28 cellular contexts compared by ENCODE assay signal in genomic region chr6:106119991-106120390, GRCh38. TPM values are rescaled to one million over a fixed set of nuclear protein-coding genes. Genes with fewer than 3 reads are reported as not detected.
DNase-seq lines count a peak whose midpoint lies in the region; ATAC-seq and TF ChIP-seq lines count a peak whose summit lies in the region.
"Had no signal": no experiment of that assay in that cellular context is flagged by ENCODE, and none has a peak within 500 bp of the region (broad histone marks: within the 10 kb centered on the region; RNA-seq: fewer than 3 reads in every experiment).

No MANE protein-coding gene starts in this region.

- H3K79me2 ChIP-seq in Loucy (ENCODE audit: insufficient read depth, low read length) (no peaks in the 10 kb centered on the region), smooth muscle cell (ENCODE audit: low read depth) (no peaks in the 10 kb centered on the region)

- H2AFZ ChIP-seq in Loucy (ENCODE audit: low read length) = peak overlapping the region; percentile 5; the same call in 1 of the 2 replicates
- H2AFZ ChIP-seq in smooth muscle cell (ENCODE audit: low read depth) = peak overlapping the region; percentile 31

- DNase-seq in SJSA1 (ENCODE audit: low read depth in 1 of 2, low spot score in 2 of 2) = peak in 1 of 2 experiments; percentile 33
- no peak for DNase-seq in immature natural killer cell
- DNase-seq in smooth muscle cell (lab: John Stamatoyannopoulos, UW; ENCODE audit: unreplicated experiment) = no peak
- DNase-seq in ecto neural progenitor cell (ENCODE audit: low spot score) = no peak
- DNase-seq in NCI-H1930 (lab: John Stamatoyannopoulos, UW) = no peak
- DNase-seq: activated CD4-positive, alpha-beta T cell treated with anti-CD3 and anti-CD28 coated beads, Interleukin-2, amount 10 ng/mL, durations not matched to agents 7 days and 5 days; activated CD8-positive, alpha-beta memory T cell treated with anti-CD3 and anti-CD28 coated beads, Interleukin-2, amount 50 U/mL, for 48 hours; activated gamma-delta T cell treated with Interleukin-2 at 50 U/mL for 16 hours; brain microvascular endothelial cell; CD4-positive, alpha-beta memory T cell; effector memory CD8-positive, alpha-beta T cell; GF-D8; head of caudate nucleus; Karpas-422; left cardiac atrium; NCI-H1092 treated with DMSO at 0.1 percent for 48 hours; NCI-H2029 treated with DMSO at 0.1 percent for 48 hours; NCI-H226; stimulated activated CD4-positive, alpha-beta T cell treated with anti-CD3 and anti-CD28 coated beads, Interleukin-2, amount 100 ng/mL, for 24 hours; T-cell had no signal

- TF ChIP-seq CTCF in Loucy (conservative IDR thresholded peaks at IDR 0.05; ENCODE audit: low read length) (no peak), smooth muscle cell (IDR thresholded peaks at IDR 0.05; ENCODE audit: borderline replicate concordance, insufficient read depth, poor library complexity, severe bottlenecking) (no peak)

- H3K4me2 ChIP-seq in Loucy (ENCODE audit: low read depth, low read length, poor library complexity, severe bottlenecking) = no peak overlapping the region
- H3K4me2 ChIP-seq in smooth muscle cell = peak overlapping the region; percentile 45

- H3K9me3 ChIP-seq in Loucy (ENCODE audit: insufficient read depth, low read depth, low read length) = no peaks in the 10 kb centered on the region
- H3K9me3 ChIP-seq in SJSA1 (replicated peaks) = no peaks in the 10 kb centered on the region
- H3K9me3 ChIP-seq in smooth muscle cell (replicated peaks; ENCODE audit: low read depth) = no peaks in the 10 kb centered on the region
- H3K9me3 ChIP-seq: HAP-1, thoracic aorta had no signal

- peaks cover 46 to 48% of the 10 kb centered on the region in 2 donors for H3K4me1 Mint-ChIP-seq in immature natural killer cell

- H3K36me3 ChIP-seq in Loucy (ENCODE audit: insufficient read depth, low read length) (no peaks in the 10 kb centered on the region), SJSA1 (no peaks in the 10 kb centered on the region), smooth muscle cell (ENCODE audit: low read depth) (no peaks in the 10 kb centered on the region)
- H3K36me3 ChIP-seq: brain microvascular endothelial cell, HAP-1, thoracic aorta had no signal

- H3K27me3 ChIP-seq in Loucy (ENCODE audit: insufficient read depth, low read length, poor library complexity, severe bottlenecking) (no peaks in the 10 kb centered on the region), SJSA1 (replicated peaks) (no peaks in the 10 kb centered on the region), smooth muscle cell (ENCODE audit: low read depth) (no peaks in the 10 kb centered on the region)
- H3K27me3 ChIP-seq: brain microvascular endothelial cell had no signal

- H3K4me3 Mint-ChIP-seq in immature natural killer cell = no peak overlapping the region
- H3K4me3 Mint-ChIP-seq: activated CD4-positive, alpha-beta T cell treated with anti-CD3 and anti-CD28 coated beads, Interleukin-2, amount 10 ng/mL, durations not matched to agents 7 days and 5 days; CD4-positive, alpha-beta memory T cell; effector memory CD8-positive, alpha-beta T cell; neural crest cell; stimulated activated effector memory CD8-positive, alpha-beta T cell treated with anti-CD3 and anti-CD28 coated beads, Interleukin-12 subunit alpha, Interleukin-12 subunit beta, amount 100 ng/mL, for 72 hours; T-cell had no signal

- no peak for ATAC-seq in HG03196 (IDR thresholded peaks at IDR 0.05; ENCODE audit: unreplicated experiment)
- ATAC-seq: effector memory CD8-positive, alpha-beta T cell; left cardiac atrium; Panc1; stimulated activated effector memory CD8-positive, alpha-beta T cell treated with anti-CD3 and anti-CD28 coated beads, Interleukin-12 subunit alpha, Interleukin-12 subunit beta, amount 100 ng/mL, for 72 hours; T-cell had no signal

- WGBS in smooth muscle cell (ENCODE audit: low lambda C conversion rate) = 75% methylated on average over 2 of the region's 2 CpGs

- H3K9me2 ChIP-seq in Loucy (replicated peaks; ENCODE audit: low read depth, low read length) = no peaks in the 10 kb centered on the region

- H3K4me3 ChIP-seq in Loucy (ENCODE audit: low read length, poor library complexity, severe bottlenecking) = no peak overlapping the region
- H3K4me3 ChIP-seq in SJSA1 = no peak overlapping the region
- no peak overlapping the region for H3K4me3 ChIP-seq in smooth muscle cell
- H3K4me3 ChIP-seq: HAP-1, skin epidermis, thoracic aorta had no signal

- peaks cover 0 to 7% (median 3%) of the 10 kb centered on the region in 3 donors for H3K27me3 Mint-ChIP-seq in immature natural killer cell (ENCODE audit: low read depth in 3 of 3)
- H3K27me3 Mint-ChIP-seq: CD4-positive, alpha-beta memory T cell; effector memory CD8-positive, alpha-beta T cell had no signal

- peak overlapping the region; percentile 70 for H3K27ac ChIP-seq in SJSA1
- peak overlapping the region; percentile 88 for H3K27ac ChIP-seq in smooth muscle cell (ENCODE audit: low read depth)
- H3K27ac ChIP-seq: brain microvascular endothelial cell, thoracic aorta had no signal

- H3K36me3 Mint-ChIP-seq in immature natural killer cell = no peaks in the 10 kb centered on the region
- H3K36me3 Mint-ChIP-seq: CD4-positive, alpha-beta memory T cell; stimulated activated effector memory CD8-positive, alpha-beta T cell treated with anti-CD3 and anti-CD28 coated beads, Interleukin-12 subunit alpha, Interleukin-12 subunit beta, amount 100 ng/mL, for 72 hours; T-cell had no signal

- H3K9me3 Mint-ChIP-seq in immature natural killer cell = no peaks in the 10 kb centered on the region
- H3K9me3 Mint-ChIP-seq: CD4-positive, alpha-beta memory T cell; effector memory CD8-positive, alpha-beta T cell; stimulated activated effector memory CD8-positive, alpha-beta T cell treated with anti-CD3 and anti-CD28 coated beads, Interleukin-12 subunit alpha, Interleukin-12 subunit beta, amount 100 ng/mL, for 72 hours; T-cell had no signal

- H3K4me1 ChIP-seq in Loucy (ENCODE audit: insufficient read depth, low read length, poor library complexity, severe bottlenecking) (peaks cover 46% of the 10 kb centered on the region), SJSA1 (replicated peaks) (peaks cover 25% of the 10 kb centered on the region), smooth muscle cell (ENCODE audit: low read depth) (no peaks in the 10 kb centered on the region)
- H3K4me1 ChIP-seq: HAP-1 had no signal

- H3K9ac ChIP-seq in Loucy (ENCODE audit: low read depth, low read length, poor library complexity, severe bottlenecking) (no peak overlapping the region), smooth muscle cell (ENCODE audit: low read depth) (peak overlapping the region; percentile 71)

- H4K20me1 ChIP-seq in Loucy (ENCODE audit: insufficient read depth, low read length, poor library complexity, severe bottlenecking) = no peaks in the 10 kb centered on the region
- H4K20me1 ChIP-seq in smooth muscle cell (ENCODE audit: low read depth) = no peaks in the 10 kb centered on the region

- peaks cover 3% of the 10 kb centered on the region; the same call in 1 of the 2 replicates for H3F3A ChIP-seq in Loucy (ENCODE audit: low read depth)
- no peaks in the 10 kb centered on the region for H3F3A ChIP-seq in smooth muscle cell (ENCODE audit: low read depth)

- peak overlapping the region in 4 of 6 donors; percentile 8 to 85 (median 50) for H3K27ac Mint-ChIP-seq in immature natural killer cell
- H3K27ac Mint-ChIP-seq: activated CD4-positive, alpha-beta T cell treated with anti-CD3 and anti-CD28 coated beads, Interleukin-2, amount 10 ng/mL, durations not matched to agents 7 days and 5 days; stimulated activated effector memory CD8-positive, alpha-beta T cell treated with anti-CD3 and anti-CD28 coated beads, Interleukin-12 subunit alpha, Interleukin-12 subunit beta, amount 100 ng/mL, for 72 hours; T-cell had no signal

RNA-seq across cellular contexts. Expression of gene PRDM1, which starts 33.9 kb away (rescaled TPM):
- 0.84 and 1.3 TPM in 2 replicates for total RNA-seq in SJSA1 (2014; rRNA removed; shearing (Covaris generic))
- polyA plus RNA-seq in immature natural killer cell (10 to 100 TPM; 25.3 to 77.0 (median 33.0) TPM), smooth muscle cell (13.3 and 15.1 TPM in 2 replicates)
- 15.6 and 16.1 TPM in 2 replicates for total RNA-seq in smooth muscle cell
